In genomic region chr6:27019651-27020552, GRCh38 we compare ENCODE assay signal across 8 cellular contexts.
DNase-seq lines count a peak whose midpoint lies in the region; ATAC-seq and TF ChIP-seq lines count a peak whose summit lies in the region.

No MANE protein-coding gene starts in this region.

- intact Hi-C loops in left ventricle myocardium inferior (cut with micrococcal nuclease) = no loop called here

- WGBS in urinary bladder = 1% methylated on average over 58 of the region's 58 CpGs

- peak overlapping the region; percentile 90 for H3K27ac ChIP-seq in left ventricle myocardium inferior (replicated peaks)
- H3K27ac ChIP-seq in parathyroid adenoma = peak overlapping the region; percentile 90
- peak overlapping the region; percentile 91 for H3K27ac ChIP-seq in urinary bladder (ENCODE audit: low read depth)

- H3K79me2 ChIP-seq in parathyroid adenoma = no peaks in the 10 kb centered on the region

- H3K36me3 ChIP-seq in left ventricle myocardium inferior (no peaks in the 10 kb centered on the region), parathyroid adenoma (ENCODE audit: control insufficient read depth, insufficient read depth, low read length) (no peaks in the 10 kb centered on the region), urinary bladder (ENCODE audit: insufficient read depth) (no peaks in the 10 kb centered on the region)

- no peak overlapping the region for H3K9ac ChIP-seq in parathyroid adenoma

- H3K27me3 ChIP-seq in left ventricle myocardium inferior (ENCODE audit: low read depth) = no peaks in the 10 kb centered on the region
- no peaks in the 10 kb centered on the region for H3K27me3 ChIP-seq in parathyroid adenoma (ENCODE audit: control insufficient read depth, insufficient read depth, low read length)

- peaks cover 17% of the 10 kb centered on the region for H3K4me1 ChIP-seq in left ventricle myocardium inferior
- H3K4me1 ChIP-seq in parathyroid adenoma = no peaks in the 10 kb centered on the region
- no peaks in the 10 kb centered on the region for H3K4me1 ChIP-seq in urinary bladder (ENCODE audit: insufficient read depth)

- H2AFZ ChIP-seq in parathyroid adenoma = peak overlapping the region; percentile 88

- ATAC-seq in GM18907 (IDR thresholded peaks at IDR 0.05; ENCODE audit: unreplicated experiment) = peak; percentile 89

- DNase-seq in A172 (ENCODE audit: low spot score) = peak; percentile 95
- DNase-seq in HuH-7 (ENCODE audit: low spot score) = peak; percentile 49
- DNase-seq in SK-N-DZ (ENCODE audit: low spot score) = peak; percentile 90
- peak; percentile 95 for DNase-seq in amniotic epithelial cell (ENCODE audit: low read depth)
- peak; percentile 79 for DNase-seq in left ventricle myocardium inferior

- H3K9me3 ChIP-seq in left ventricle myocardium inferior (replicated peaks) = peaks cover 38% of the 10 kb centered on the region
- H3K9me3 ChIP-seq in parathyroid adenoma (ENCODE audit: control insufficient read depth, low read length) = no peaks in the 10 kb centered on the region

- H3K4me3 ChIP-seq in left ventricle myocardium inferior (peak overlapping the region; percentile 76), parathyroid adenoma (ENCODE audit: low read depth, low read length) (peak overlapping the region; percentile 94), urinary bladder (ENCODE audit: low read depth, low read length) (peak overlapping the region; percentile 63)

- peak overlapping the region; percentile 66 for H3K4me2 ChIP-seq in parathyroid adenoma (ENCODE audit: low read length)

- TF ChIP-seq CTCF in left ventricle myocardium inferior (IDR thresholded peaks at IDR 0.05; ENCODE audit: borderline replicate concordance) (no peak), parathyroid adenoma (IDR thresholded peaks at IDR 0.05) (peak; percentile 11)

Comparison
In these comparisons a context has a peak if more than half of its experiments do, and no peak if none do; other contexts are left out.
1. Peak in every context shown above with its lines: DNase-seq, ATAC-seq, H3K4me3 ChIP-seq and H3K27ac ChIP-seq.